In genomic region chr16:28526201-28527099, GRCh38 we compare ENCODE assay signal across 1 cellular context.
TF ChIP-seq lines count a peak whose summit lies in the region.

No MANE protein-coding gene starts in this region.

TF ChIP-seq in HepG2, 621 proteins besides CTCF, POLR2A, EP300 and RAD21 (continued from another document and continues in another):
- TF ChIP-seq, protein P1, sequence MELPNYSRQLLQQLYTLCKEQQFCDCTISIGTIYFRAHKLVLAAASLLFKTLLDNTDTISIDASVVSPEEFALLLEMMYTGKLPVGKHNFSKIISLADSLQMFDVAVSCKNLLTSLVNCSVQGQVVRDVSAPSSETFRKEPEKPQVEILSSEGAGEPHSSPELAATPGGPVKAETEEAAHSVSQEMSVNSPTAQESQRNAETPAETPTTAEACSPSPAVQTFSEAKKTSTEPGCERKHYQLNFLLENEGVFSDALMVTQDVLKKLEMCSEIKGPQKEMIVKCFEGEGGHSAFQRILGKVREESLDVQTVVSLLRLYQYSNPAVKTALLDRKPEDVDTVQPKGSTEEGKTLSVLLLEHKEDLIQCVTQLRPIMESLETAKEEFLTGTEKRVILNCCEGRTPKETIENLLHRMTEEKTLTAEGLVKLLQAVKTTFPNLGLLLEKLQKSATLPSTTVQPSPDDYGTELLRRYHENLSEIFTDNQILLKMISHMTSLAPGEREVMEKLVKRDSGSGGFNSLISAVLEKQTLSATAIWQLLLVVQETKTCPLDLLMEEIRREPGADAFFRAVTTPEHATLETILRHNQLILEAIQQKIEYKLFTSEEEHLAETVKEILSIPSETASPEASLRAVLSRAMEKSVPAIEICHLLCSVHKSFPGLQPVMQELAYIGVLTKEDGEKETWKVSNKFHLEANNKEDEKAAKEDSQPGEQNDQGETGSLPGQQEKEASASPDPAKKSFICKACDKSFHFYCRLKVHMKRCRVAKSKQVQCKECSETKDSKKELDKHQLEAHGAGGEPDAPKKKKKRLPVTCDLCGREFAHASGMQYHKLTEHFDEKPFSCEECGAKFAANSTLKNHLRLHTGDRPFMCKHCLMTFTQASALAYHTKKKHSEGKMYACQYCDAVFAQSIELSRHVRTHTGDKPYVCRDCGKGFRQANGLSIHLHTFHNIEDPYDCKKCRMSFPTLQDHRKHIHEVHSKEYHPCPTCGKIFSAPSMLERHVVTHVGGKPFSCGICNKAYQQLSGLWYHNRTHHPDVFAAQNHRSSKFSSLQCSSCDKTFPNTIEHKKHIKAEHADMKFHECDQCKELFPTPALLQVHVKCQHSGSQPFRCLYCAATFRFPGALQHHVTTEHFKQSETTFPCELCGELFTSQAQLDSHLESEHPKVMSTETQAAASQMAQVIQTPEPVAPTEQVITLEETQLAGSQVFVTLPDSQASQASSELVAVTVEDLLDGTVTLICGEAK (IDR thresholded peaks at IDR 0.05), result no peak; the same call in 1 of the 2 replicates
- TF ChIP-seq, protein P1 (CRISPR knock-in tag; IDR thresholded peaks at IDR 0.05), result peak; percentile 65; the same call in 1 of the 2 replicates
- TF ChIP-seq ZNF256 (CRISPR knock-in tag; conservative IDR thresholded peaks at IDR 0.05) (no peak; the same call in 1 of the 2 replicates), SRY (CRISPR knock-in tag; IDR thresholded peaks at IDR 0.05) (no peak; the same call in 1 of the 2 replicates), KDM6A (CRISPR knock-in tag; IDR thresholded peaks at IDR 0.05; ENCODE audit: low read depth) (peak; percentile 99), KDM2A (CRISPR knock-in tag; IDR thresholded peaks at IDR 0.05; ENCODE audit: borderline replicate concordance, low read depth) (peak; percentile 43; the same call in 1 of the 2 replicates), HDAC6 (IDR thresholded peaks at IDR 0.05; ENCODE audit: low read depth, low read length) (no peak), POGZ (CRISPR knock-in tag; IDR thresholded peaks at IDR 0.05) (peak; percentile 87), CHD2 (IDR thresholded peaks at IDR 0.05; ENCODE audit: low read depth, low read length) (no peak), RORA (CRISPR knock-in tag; IDR thresholded peaks at IDR 0.05) (no peak), MYNN (CRISPR knock-in tag; IDR thresholded peaks at IDR 0.05; ENCODE audit: low read depth) (no peak), TEAD3 (CRISPR knock-in tag; optimal IDR thresholded peaks at IDR 0.05; ENCODE audit: borderline replicate concordance) (peak; percentile 86), ZNF720 (CRISPR knock-in tag; IDR thresholded peaks at IDR 0.05) (no peak), FOXJ3 (CRISPR knock-in tag; IDR thresholded peaks at IDR 0.05; ENCODE audit: borderline replicate concordance) (peak; percentile 94; the same call in 1 of the 2 replicates), ZNF549 (CRISPR knock-in tag; IDR thresholded peaks at IDR 0.05) (0 out of 2 replicates have a peak, but pooled peaks have one; percentile 2), ZNF382 (CRISPR knock-in tag; IDR thresholded peaks at IDR 0.05; ENCODE audit: borderline replicate concordance) (no peak), RFX3 (CRISPR knock-in tag; IDR thresholded peaks at IDR 0.05) (no peak), ZNF253 (CRISPR knock-in tag; IDR thresholded peaks at IDR 0.05; ENCODE audit: borderline replicate concordance) (no peak), NFYC (CRISPR knock-in tag; IDR thresholded peaks at IDR 0.05) (peak; percentile 64), ZNF629 (CRISPR knock-in tag; conservative IDR thresholded peaks at IDR 0.05) (peak; percentile 71), ZNF572 (CRISPR knock-in tag; IDR thresholded peaks at IDR 0.05) (no peak), ZNF337 (CRISPR knock-in tag; IDR thresholded peaks at IDR 0.05; ENCODE audit: borderline replicate concordance, low read depth) (no peak), CBX5 (CRISPR knock-in tag; IDR thresholded peaks at IDR 0.05; ENCODE audit: borderline replicate concordance) (no peak), MLLT10 (CRISPR knock-in tag; IDR thresholded peaks at IDR 0.05) (no peak), PHF21A (CRISPR knock-in tag; IDR thresholded peaks at IDR 0.05) (peak; percentile 99), TBP (CRISPR knock-in tag; IDR thresholded peaks at IDR 0.05) (no peak), ZNF768 (CRISPR knock-in tag; IDR thresholded peaks at IDR 0.05) (no peak), FOXM1 (CRISPR knock-in tag; IDR thresholded peaks at IDR 0.05) (no peak), ZNF850 (CRISPR knock-in tag; conservative IDR thresholded peaks at IDR 0.05) (no peak)
- TF ChIP-seq, protein P2, sequence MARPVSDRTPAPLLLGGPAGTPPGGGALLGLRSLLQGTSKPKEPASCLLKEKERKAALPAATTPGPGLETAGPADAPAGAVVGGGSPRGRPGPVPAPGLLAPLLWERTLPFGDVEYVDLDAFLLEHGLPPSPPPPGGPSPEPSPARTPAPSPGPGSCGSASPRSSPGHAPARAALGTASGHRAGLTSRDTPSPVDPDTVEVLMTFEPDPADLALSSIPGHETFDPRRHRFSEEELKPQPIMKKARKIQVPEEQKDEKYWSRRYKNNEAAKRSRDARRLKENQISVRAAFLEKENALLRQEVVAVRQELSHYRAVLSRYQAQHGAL (CRISPR knock-in tag; IDR thresholded peaks at IDR 0.05; ENCODE audit: not compliant biosample characterization), result no peak
- TF ChIP-seq, protein P3, sequence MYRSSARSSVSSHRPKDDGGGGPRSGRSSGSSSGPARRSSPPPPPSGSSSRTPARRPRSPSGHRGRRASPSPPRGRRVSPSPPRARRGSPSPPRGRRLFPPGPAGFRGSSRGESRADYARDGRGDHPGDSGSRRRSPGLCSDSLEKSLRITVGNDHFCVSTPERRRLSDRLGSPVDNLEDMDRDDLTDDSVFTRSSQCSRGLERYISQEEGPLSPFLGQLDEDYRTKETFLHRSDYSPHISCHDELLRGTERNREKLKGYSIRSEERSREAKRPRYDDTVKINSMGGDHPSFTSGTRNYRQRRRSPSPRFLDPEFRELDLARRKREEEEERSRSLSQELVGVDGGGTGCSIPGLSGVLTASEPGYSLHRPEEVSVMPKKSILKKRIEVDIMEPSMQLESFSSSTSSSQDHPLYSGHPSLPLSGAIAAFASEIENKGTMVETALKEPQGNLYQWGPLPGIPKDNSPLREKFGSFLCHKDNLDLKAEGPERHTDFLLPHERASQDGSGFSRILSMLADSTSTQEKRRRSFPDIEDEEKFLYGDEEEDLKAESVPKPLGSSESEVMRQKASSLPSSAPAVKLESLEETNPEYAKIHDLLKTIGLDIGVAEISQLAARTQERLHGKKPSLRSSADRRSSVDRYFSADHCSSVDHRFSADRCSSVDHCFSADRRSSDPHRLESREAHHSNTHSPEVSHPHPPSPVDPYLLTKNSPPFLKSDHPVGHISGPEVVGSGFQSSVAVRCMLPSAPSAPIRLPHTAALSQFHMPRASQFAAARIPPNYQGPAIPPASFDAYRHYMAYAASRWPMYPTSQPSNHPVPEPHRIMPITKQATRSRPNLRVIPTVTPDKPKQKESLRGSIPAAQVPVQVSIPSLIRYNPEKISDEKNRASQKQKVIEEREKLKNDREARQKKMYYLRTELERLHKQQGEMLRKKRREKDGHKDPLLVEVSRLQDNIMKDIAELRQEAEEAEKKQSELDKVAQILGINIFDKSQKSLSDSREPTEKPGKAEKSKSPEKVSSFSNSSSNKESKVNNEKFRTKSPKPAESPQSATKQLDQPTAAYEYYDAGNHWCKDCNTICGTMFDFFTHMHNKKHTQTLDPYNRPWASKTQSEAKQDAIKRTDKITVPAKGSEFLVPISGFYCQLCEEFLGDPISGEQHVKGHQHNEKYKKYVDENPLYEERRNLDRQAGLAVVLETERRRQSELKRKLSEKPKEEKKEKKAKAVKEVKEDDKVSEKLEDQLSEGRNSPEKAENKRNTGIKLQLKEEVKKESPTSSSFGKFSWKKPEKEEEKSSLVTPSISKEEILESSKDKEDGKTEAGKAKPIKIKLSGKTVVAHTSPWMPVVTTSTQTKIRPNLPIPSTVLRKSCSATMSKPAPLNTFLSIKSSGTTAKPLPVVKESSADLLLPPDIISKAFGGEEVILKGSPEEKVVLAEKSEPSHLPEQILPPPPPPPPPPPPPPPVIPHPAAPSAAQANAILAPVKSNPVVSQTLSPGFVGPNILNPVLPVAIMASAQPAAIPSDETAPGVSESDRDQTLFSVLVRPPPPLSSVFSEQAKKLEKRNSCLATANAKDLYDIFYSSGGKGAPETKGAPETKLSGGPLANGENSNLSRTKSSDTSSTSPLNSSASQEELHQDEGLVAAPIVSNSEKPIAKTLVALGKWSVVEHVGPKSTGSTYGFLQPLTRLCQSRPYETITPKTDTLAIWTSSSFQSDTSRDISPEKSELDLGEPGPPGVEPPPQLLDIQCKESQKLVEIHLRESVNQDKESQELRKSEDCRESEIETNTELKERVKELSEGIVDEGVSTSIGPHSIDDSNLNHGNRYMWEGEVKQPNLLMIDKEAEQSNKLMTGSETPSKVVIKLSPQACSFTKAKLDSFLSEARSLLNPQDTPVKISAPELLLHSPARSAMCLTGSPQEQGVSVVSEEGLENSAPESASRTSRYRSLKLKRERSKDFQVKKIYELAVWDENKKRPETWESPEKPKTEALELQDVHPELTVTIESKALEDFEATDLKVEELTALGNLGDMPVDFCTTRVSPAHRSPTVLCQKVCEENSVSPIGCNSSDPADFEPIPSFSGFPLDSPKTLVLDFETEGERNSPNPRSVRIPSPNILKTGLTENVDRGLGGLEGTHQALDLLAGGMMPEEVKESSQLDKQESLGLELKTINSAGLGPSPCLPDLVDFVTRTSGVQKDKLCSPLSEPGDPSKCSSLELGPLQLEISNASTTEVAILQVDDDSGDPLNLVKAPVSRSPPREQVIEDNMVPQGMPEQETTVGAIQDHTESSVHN (CRISPR knock-in tag; IDR thresholded peaks at IDR 0.05), result no peak; the same call in 1 of the 2 replicates
- TF ChIP-seq, protein P4, sequence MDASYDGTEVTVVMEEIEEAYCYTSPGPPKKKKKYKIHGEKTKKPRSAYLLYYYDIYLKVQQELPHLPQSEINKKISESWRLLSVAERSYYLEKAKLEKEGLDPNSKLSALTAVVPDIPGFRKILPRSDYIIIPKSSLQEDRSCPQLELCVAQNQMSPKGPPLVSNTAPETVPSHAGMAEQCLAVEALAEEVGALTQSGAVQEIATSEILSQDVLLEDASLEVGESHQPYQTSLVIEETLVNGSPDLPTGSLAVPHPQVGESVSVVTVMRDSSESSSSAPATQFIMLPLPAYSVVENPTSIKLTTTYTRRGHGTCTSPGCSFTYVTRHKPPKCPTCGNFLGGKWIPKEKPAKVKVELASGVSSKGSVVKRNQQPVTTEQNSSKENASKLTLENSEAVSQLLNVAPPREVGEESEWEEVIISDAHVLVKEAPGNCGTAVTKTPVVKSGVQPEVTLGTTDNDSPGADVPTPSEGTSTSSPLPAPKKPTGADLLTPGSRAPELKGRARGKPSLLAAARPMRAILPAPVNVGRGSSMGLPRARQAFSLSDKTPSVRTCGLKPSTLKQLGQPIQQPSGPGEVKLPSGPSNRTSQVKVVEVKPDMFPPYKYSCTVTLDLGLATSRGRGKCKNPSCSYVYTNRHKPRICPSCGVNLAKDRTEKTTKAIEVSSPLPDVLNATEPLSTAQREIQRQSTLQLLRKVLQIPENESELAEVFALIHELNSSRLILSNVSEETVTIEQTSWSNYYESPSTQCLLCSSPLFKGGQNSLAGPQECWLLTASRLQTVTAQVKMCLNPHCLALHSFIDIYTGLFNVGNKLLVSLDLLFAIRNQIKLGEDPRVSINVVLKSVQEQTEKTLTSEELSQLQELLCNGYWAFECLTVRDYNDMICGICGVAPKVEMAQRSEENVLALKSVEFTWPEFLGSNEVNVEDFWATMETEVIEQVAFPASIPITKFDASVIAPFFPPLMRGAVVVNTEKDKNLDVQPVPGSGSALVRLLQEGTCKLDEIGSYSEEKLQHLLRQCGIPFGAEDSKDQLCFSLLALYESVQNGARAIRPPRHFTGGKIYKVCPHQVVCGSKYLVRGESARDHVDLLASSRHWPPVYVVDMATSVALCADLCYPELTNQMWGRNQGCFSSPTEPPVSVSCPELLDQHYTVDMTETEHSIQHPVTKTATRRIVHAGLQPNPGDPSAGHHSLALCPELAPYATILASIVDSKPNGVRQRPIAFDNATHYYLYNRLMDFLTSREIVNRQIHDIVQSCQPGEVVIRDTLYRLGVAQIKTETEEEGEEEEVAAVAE (CRISPR knock-in tag; IDR thresholded peaks at IDR 0.05; ENCODE audit: borderline replicate concordance), result no peak
- TF ChIP-seq, protein P5, sequence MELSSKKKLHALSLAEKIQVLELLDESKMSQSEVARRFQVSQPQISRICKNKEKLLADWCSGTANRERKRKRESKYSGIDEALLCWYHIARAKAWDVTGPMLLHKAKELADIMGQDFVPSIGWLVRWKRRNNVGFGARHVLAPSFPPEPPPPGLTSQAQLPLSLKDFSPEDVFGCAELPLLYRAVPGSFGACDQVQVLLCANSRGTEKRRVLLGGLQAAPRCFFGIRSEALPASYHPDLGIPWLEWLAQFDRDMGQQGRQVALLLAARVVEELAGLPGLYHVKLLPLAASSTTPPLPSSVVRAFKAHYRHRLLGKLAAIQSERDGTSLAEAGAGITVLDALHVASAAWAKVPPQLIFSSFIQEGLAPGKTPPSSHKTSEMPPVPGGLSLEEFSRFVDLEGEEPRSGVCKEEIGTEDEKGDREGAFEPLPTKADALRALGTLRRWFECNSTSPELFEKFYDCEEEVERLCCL (CRISPR knock-in tag; IDR thresholded peaks at IDR 0.05; ENCODE audit: borderline replicate concordance), result no peak
- TF ChIP-seq, protein P6, sequence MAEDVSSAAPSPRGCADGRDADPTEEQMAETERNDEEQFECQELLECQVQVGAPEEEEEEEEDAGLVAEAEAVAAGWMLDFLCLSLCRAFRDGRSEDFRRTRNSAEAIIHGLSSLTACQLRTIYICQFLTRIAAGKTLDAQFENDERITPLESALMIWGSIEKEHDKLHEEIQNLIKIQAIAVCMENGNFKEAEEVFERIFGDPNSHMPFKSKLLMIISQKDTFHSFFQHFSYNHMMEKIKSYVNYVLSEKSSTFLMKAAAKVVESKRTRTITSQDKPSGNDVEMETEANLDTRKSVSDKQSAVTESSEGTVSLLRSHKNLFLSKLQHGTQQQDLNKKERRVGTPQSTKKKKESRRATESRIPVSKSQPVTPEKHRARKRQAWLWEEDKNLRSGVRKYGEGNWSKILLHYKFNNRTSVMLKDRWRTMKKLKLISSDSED (CRISPR knock-in tag; IDR thresholded peaks at IDR 0.05), result no peak
